8 cellular contexts compared by ENCODE assay signal in the genomic region with DNA sequence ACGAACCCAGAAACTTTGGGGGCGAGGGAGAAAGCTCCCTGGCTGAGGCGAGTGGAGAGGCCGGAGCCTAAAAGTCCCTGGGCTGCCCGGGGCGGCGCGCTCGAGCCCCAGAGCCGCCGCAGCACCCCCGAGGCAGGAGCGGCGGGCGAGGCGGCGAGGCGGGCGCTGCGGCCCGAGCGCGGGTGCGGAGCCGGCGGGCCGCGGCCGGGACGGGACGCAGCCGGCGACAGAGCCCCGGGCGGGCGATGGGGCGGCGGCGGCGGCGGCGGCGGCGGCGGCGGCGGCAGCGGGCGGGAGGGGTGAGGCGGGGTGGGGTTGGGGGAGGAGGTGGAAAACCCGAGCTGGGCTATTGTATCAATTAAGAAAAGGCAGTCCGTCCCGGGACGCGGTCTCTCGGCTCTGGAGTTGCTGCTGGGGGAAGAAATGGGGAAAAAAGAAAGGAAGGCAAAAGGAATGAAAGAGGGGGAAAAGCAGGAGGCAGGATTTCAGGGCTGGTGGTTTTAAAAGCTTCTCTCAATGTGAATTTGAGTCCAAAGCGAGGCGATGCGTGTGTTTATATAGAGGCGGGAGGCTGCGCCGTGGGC. TPM values are rescaled to one million over a fixed set of nuclear protein-coding genes. Genes with fewer than 3 reads are reported as not detected.
A peak's percentile ranks its signal among the peaks of the same experiment; 100 is the strongest.
DNase-seq lines count a peak whose midpoint lies in the region; ATAC-seq and TF ChIP-seq lines count a peak whose summit lies in the region.

No MANE protein-coding gene starts in this region.

- peak overlapping the region; percentile 61 for H3K4me3 ChIP-seq in iPS-20b (ENCODE audit: low read length)
- peak overlapping the region; percentile 48 to 60 (median 54) for H3K4me3 ChIP-seq in stomach

- ATAC-seq in Right ventricle myocardium inferior (no peak), left cardiac atrium (no peak)
- ATAC-seq in activated T-helper 17 cell treated with anti-CD3 and anti-CD28 coated beads, Interleukin-2, amount 50 U/mL, for 72 hours (replicated peaks), result no peak

- H3K36me3 ChIP-seq in iPS-20b (ENCODE audit: insufficient read depth, low read depth, low read length) (no peaks in the 10 kb centered on the region), stomach (no peaks in the 10 kb centered on the region)

- peaks cover 7% of the 10 kb centered on the region; the same call in 1 of the 2 replicates for H3K9me3 ChIP-seq in iPS-20b (ENCODE audit: insufficient read depth, low read depth, low read length)
- peaks cover 0 to 14% (median 2%) of the 10 kb centered on the region in 4 donors for H3K9me3 ChIP-seq in stomach

- peak; percentile 11 for DNase-seq in Right ventricle myocardium inferior (ENCODE audit: missing footprints)
- DNase-seq in left cardiac atrium, result no peak
- peak; percentile 25 for DNase-seq in stomach
- DNase-seq in activated gamma-delta T cell treated with Interleukin-2 at 50 U/mL for 16 hours, result no peak
- DNase-seq in T1000 (lab: John Stamatoyannopoulos, UW), result no peak
- no peak for DNase-seq in amniotic stem cell (lab: John Stamatoyannopoulos, UW)

- H3K27me3 ChIP-seq in iPS-20b (ENCODE audit: insufficient read depth, low read length), result peaks cover 96% of the 10 kb centered on the region
- H3K27me3 ChIP-seq in stomach, result peaks cover 36 to 96% (median 70%) of the 10 kb centered on the region in 3 donors

- H3K27ac ChIP-seq in iPS-20b (ENCODE audit: low read length) (no peak overlapping the region), stomach (peak overlapping the region in 1 of 5 donors; percentile 38)

- intact Hi-C loops in Right ventricle myocardium inferior (cut with DNase I) (loop anchor here (5.0 kb wide), 1 partner anchor 541 kb away; no protein-coding TSS in a partner anchor), left cardiac atrium (cut with DNase I) (loop anchor here in 1 of 2 donors (5.0 kb wide), 2 partner anchors 226 to 346 kb away; no protein-coding TSS in a partner anchor), stomach (cut with DNase I; ENCODE audit: low total_unique reads) (no loop called here)

- peaks cover 31% of the 10 kb centered on the region for H3K4me1 Mint-ChIP-seq in activated T-helper 17 cell treated with anti-CD3 and anti-CD28 coated beads, Interleukin-2, amount 50 U/mL, for 72 hours

- peak overlapping the region; percentile 76 for H3K4me3 Mint-ChIP-seq in activated T-helper 17 cell treated with anti-CD3 and anti-CD28 coated beads, Interleukin-2, amount 50 U/mL, for 72 hours

- 1 to 2% (median 1%) methylated on average over 40 to 62 of the region's 62 CpGs for WGBS in stomach, 5 donors

- H3K9ac ChIP-seq in iPS-20b (ENCODE audit: low read depth, low read length), result no peak overlapping the region

- peaks cover 14% of the 10 kb centered on the region; the same call in 1 of the 2 replicates for H3K4me1 ChIP-seq in iPS-20b (ENCODE audit: insufficient read depth, low read length)
- peaks cover 58 to 70% (median 68%) of the 10 kb centered on the region in 4 donors for H3K4me1 ChIP-seq in stomach

- H3K9me3 Mint-ChIP-seq in activated T-helper 17 cell treated with anti-CD3 and anti-CD28 coated beads, Interleukin-2, amount 50 U/mL, for 72 hours, result no peaks in the 10 kb centered on the region

- no peak overlapping the region for H3K27ac Mint-ChIP-seq in activated T-helper 17 cell treated with anti-CD3 and anti-CD28 coated beads, Interleukin-2, amount 50 U/mL, for 72 hours

- no peak for TF ChIP-seq CTCF in stomach (IDR thresholded peaks at IDR 0.05)

- peaks cover 62% of the 10 kb centered on the region for H3K27me3 Mint-ChIP-seq in activated T-helper 17 cell treated with anti-CD3 and anti-CD28 coated beads, Interleukin-2, amount 50 U/mL, for 72 hours

- TF ChIP-seq POLR2A in stomach (IDR thresholded peaks at IDR 0.05), result no peak

- peaks cover 18% of the 10 kb centered on the region for H3K36me3 Mint-ChIP-seq in activated T-helper 17 cell treated with anti-CD3 and anti-CD28 coated beads, Interleukin-2, amount 50 U/mL, for 72 hours (ENCODE audit: low read depth)

- TF ChIP-seq EP300 in stomach (IDR thresholded peaks at IDR 0.05), result no peak

RNA-seq across cellular contexts. Expression of a gene that starts 0.8 kb away (rescaled TPM):
- total RNA-seq in Right ventricle myocardium inferior (5.4 TPM), left cardiac atrium (10 to 100 TPM in 1 of 2 donors, 1 to 10 TPM in 1; 8.5 to 21.0 TPM), stomach (1 to 10 TPM in 2 of 5 donors, under 1 TPM in 1, not detected in 2; 0.45 to 2.4 (median 1.4) TPM)
- under 1 TPM in 1 of 2 donors, not detected in 1; 0.05 TPM for total RNA-seq in activated T-helper 17 cell treated with anti-CD3 and anti-CD28 coated beads, Interleukin-2, amount 50 U/mL, for 72 hours
- 1 to 10 TPM in 1 of 3 donors, under 1 TPM in 1, not detected in 1; 0.95 to 1.1 TPM for polyA plus RNA-seq in stomach

Comparison
In these comparisons a context has a peak if more than half of its experiments do, and no peak if none do; other contexts are left out.
1. DNase-seq: peak in Right ventricle myocardium inferior (single experiment) and stomach (single experiment); none in left cardiac atrium (single experiment), activated gamma-delta T cell treated with Interleukin-2 at 50 U/mL for 16 hours (single experiment), T1000 (single experiment) and amniotic stem cell (single experiment).